Comparison of ENCODE assay signal across 1 cellular context in genomic region chr20:49541733-49542513, GRCh38.
TF ChIP-seq lines count a peak whose summit lies in the region.

No MANE protein-coding gene starts in this region.

TF ChIP-seq in HEK293, 187 proteins besides CTCF, POLR2A, EP300 and RAD21 (continued from another document):
- no peak for TF ChIP-seq ZNF513 (tag by site-specific recombination; IDR thresholded peaks at IDR 0.05)
- 0 out of 2 replicates have a peak, but pooled peaks have one; percentile 23 for TF ChIP-seq KLF8 (tag by site-specific recombination; IDR thresholded peaks at IDR 0.05)
